Comparison of ENCODE assay signal across 12 cellular contexts in genomic region chr13:46340631-46341111, GRCh38. TPM values are rescaled to one million over a fixed set of nuclear protein-coding genes. Genes with fewer than 3 reads are reported as not detected.
DNase-seq lines count a peak whose midpoint lies in the region; ATAC-seq and TF ChIP-seq lines count a peak whose summit lies in the region.
"Had no signal": no experiment of that assay in that cellular context is flagged by ENCODE, and none has a peak within 500 bp of the region (broad histone marks: within the 10 kb centered on the region; RNA-seq: fewer than 3 reads in every experiment).

No MANE protein-coding gene starts in this region.

- DNase-seq in T-helper 2 cell treated with Interferon-gamma antibody and Interleukin-4, amounts not matched to agents 5 μg/mL and 100 μg/mL, for 36 hours (ENCODE audit: low spot score) = no peak
- no peak for DNase-seq in T-helper 2 cell
- DNase-seq in activated B cell treated with CpG ODN at 0.5 μM for 24 hours = no peak
- DNase-seq in naive thymus-derived CD8-positive, alpha-beta T cell = no peak
- no peak for DNase-seq in germinal center (ENCODE audit: low spot score)
- no peak for DNase-seq in NCI-H774 (lab: John Stamatoyannopoulos, UW)
- DNase-seq in hepatic stellate cell (ENCODE audit: low spot score) = no peak
- DNase-seq: central memory CD4-positive, alpha-beta T cell; erythroblast; occipital lobe; T1000 had no signal

- intact Hi-C loops in activated B cell treated with CpG ODN at 0.5 μM for 24 hours (cut with micrococcal nuclease) = loop anchor here (1.0 to 2.0 kb wide), 2 partner anchors 14 to 34 kb away; no protein-coding TSS in a partner anchor

- peaks cover 9% of the 10 kb centered on the region for H3K9me3 Mint-ChIP-seq in T-helper 2 cell treated with Interferon-gamma antibody and Interleukin-4, amounts not matched to agents 5 μg/mL and 100 μg/mL, for 36 hours
- H3K9me3 Mint-ChIP-seq in activated B cell treated with CpG ODN at 0.5 μM for 24 hours = peaks cover 7% of the 10 kb centered on the region
- peaks cover 0 to 10% (median 2%) of the 10 kb centered on the region in 9 donors for H3K9me3 Mint-ChIP-seq in naive thymus-derived CD8-positive, alpha-beta T cell

- ATAC-seq in GM21717 (IDR thresholded peaks at IDR 0.05; ENCODE audit: unreplicated experiment) = peak; percentile 19
- no peak for ATAC-seq in activated B cell treated with CpG ODN at 0.5 μM for 24 hours (ENCODE audit: low read depth)
- ATAC-seq in naive thymus-derived CD8-positive, alpha-beta T cell = no peak

- CTCF ChIA-PET in activated B cell treated with CpG ODN at 0.5 μM for 24 hours (lab: Charles Lee) = interaction anchor here (0.6 kb wide), 1 partner anchor 17 kb away, joined by 4 read pairs; no protein-coding TSS in a partner anchor

- H3K4me1 Mint-ChIP-seq in T-helper 2 cell treated with Interferon-gamma antibody and Interleukin-4, amounts not matched to agents 5 μg/mL and 100 μg/mL, for 36 hours (ENCODE audit: low read depth) = peaks cover 21% of the 10 kb centered on the region
- H3K4me1 Mint-ChIP-seq in activated B cell treated with CpG ODN at 0.5 μM for 24 hours = peaks cover 68% of the 10 kb centered on the region
- peaks cover 11 to 43% (median 25%) of the 10 kb centered on the region in 4 donors for H3K4me1 Mint-ChIP-seq in naive thymus-derived CD8-positive, alpha-beta T cell

- H3K27ac Mint-ChIP-seq in T-helper 2 cell treated with Interferon-gamma antibody and Interleukin-4, amounts not matched to agents 5 μg/mL and 100 μg/mL, for 36 hours = peak overlapping the region; percentile 64
- H3K27ac Mint-ChIP-seq in activated B cell treated with CpG ODN at 0.5 μM for 24 hours = peak overlapping the region; percentile 91
- peak overlapping the region in 8 of 10 donors; percentile 4 to 88 (median 56) for H3K27ac Mint-ChIP-seq in naive thymus-derived CD8-positive, alpha-beta T cell

- peaks cover 6% of the 10 kb centered on the region for H3K36me3 Mint-ChIP-seq in T-helper 2 cell treated with Interferon-gamma antibody and Interleukin-4, amounts not matched to agents 5 μg/mL and 100 μg/mL, for 36 hours (ENCODE audit: low read depth)
- H3K36me3 Mint-ChIP-seq in activated B cell treated with CpG ODN at 0.5 μM for 24 hours (ENCODE audit: low read depth) = peaks cover 85% of the 10 kb centered on the region
- peaks cover 0 to 6% (median 5%) of the 10 kb centered on the region in 3 donors for H3K36me3 Mint-ChIP-seq in naive thymus-derived CD8-positive, alpha-beta T cell

- no peaks in the 10 kb centered on the region for H3K27me3 Mint-ChIP-seq in T-helper 2 cell treated with Interferon-gamma antibody and Interleukin-4, amounts not matched to agents 5 μg/mL and 100 μg/mL, for 36 hours (ENCODE audit: low read depth)
- no peaks in the 10 kb centered on the region for H3K27me3 Mint-ChIP-seq in activated B cell treated with CpG ODN at 0.5 μM for 24 hours
- no peaks in the 10 kb centered on the region for H3K27me3 Mint-ChIP-seq in naive thymus-derived CD8-positive, alpha-beta T cell

- POLR2A ChIA-PET in activated B cell treated with CpG ODN at 0.5 μM for 24 hours (lab: Charles Lee) = interaction anchor here (0.7 to 3.3 kb wide), 6 partner anchors 14 to 49 kb away, joined by 3 to 15 read pairs (median 6); partner anchors contain the start of gene RUBCNL
- POLR2A ChIA-PET in naive thymus-derived CD8-positive, alpha-beta T cell (lab: Charles Lee) = no interaction called here

- H3K4me3 Mint-ChIP-seq in T-helper 2 cell treated with Interferon-gamma antibody and Interleukin-4, amounts not matched to agents 5 μg/mL and 100 μg/mL, for 36 hours = peak overlapping the region; percentile 39
- peak overlapping the region; percentile 63 for H3K4me3 Mint-ChIP-seq in activated B cell treated with CpG ODN at 0.5 μM for 24 hours
- H3K4me3 Mint-ChIP-seq in naive thymus-derived CD8-positive, alpha-beta T cell = peak overlapping the region in 2 of 10 donors; percentile 21 to 42

- TF ChIP-seq CTCF in activated B cell treated with CpG ODN at 0.5 μM for 24 hours (IDR thresholded peaks at IDR 0.05) = no peak

RNA-seq across cellular contexts. Expression of gene RUBCNL, which starts 46.4 kb away (rescaled TPM):
- total RNA-seq in activated B cell treated with CpG ODN at 0.5 μM for 24 hours = 133 and 168 TPM in 2 replicates
- total RNA-seq in naive thymus-derived CD8-positive, alpha-beta T cell = 10 to 100 TPM in 1 of 2 experiments, 1 to 10 TPM in 1; 9.7 to 10.6 TPM
- under 1 TPM in 2 of 3 donors, not detected in 1; 0.12 to 0.57 TPM for polyA plus RNA-seq in naive thymus-derived CD8-positive, alpha-beta T cell

Comparison
In these comparisons a context has a peak if more than half of its experiments do, and no peak if none do; other contexts are left out.
1. RNA of gene RUBCNL, which starts 46.4 kb away (total RNA-seq): 133 to 168 TPM in activated B cell treated with CpG ODN at 0.5 μM for 24 hours; 9.7 to 10.6 TPM in naive thymus-derived CD8-positive, alpha-beta T cell; every median in the first group is over 10 times any median in the second.
2. Peak in every context shown above with its lines, with median percentiles within 50 percentile points of each other: H3K27ac Mint-ChIP-seq.